ENCODE assay signal across 8 cellular contexts in the genomic region with DNA sequence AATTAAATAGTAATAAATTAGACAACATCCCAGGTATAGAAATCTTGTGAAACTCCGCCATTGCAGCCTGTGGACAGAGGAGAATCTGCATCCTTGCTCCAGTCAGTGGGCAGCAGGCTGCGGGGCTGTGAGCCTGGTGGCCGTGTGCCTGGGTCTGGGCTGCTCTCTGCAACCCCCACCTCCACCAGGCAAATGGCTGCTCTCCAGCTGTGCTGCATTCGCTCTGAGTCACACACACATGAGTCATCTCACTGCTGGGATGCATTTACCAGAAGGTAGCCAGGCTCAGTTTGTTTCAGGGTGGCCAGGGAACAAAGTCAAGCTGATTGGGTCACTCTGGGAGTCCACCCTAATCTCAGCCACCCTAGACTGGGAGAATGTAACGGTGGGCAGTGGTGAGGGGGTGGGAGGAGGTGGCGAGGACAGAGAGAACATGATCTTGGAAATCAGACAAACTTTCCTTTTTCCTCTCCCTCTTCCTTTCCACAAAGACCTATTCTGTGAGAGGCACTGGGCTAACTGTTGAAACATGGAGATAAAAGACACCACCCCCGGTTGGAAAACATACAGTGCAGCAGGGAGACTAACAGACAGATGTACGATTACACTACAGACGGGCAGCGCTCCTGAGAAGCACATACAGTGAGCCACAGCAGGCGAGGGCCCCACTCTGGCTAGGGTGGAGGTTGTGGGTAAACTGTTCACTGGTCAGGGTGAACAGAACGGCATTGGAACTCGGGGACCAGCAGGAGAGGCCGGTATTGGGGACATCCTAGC. TPM values are rescaled to one million over a fixed set of nuclear protein-coding genes. Genes with fewer than 3 reads are reported as not detected.
A peak's percentile ranks its signal among the peaks of the same experiment; 100 is the strongest.
DNase-seq lines count a peak whose midpoint lies in the region; ATAC-seq and TF ChIP-seq lines count a peak whose summit lies in the region.

No MANE protein-coding gene starts in this region.

- peaks cover 20 to 75% (median 48%) of the 10 kb centered on the region in 10 experiments for H3K4me1 ChIP-seq in BLaER1 treated with 17β-estradiol and CSF1 and Interleukin-3, amounts not matched to agents 10 nM and 100 nM
- H3K4me1 ChIP-seq in mucosa of descending colon (ENCODE audit: low read depth), result no peaks in the 10 kb centered on the region

- H3K36me3 ChIP-seq in BLaER1 treated with 17β-estradiol and CSF1 and Interleukin-3, amounts not matched to agents 10 nM and 100 nM, result peaks cover 54 to 100% (median 74%) of the 10 kb centered on the region in 11 experiments
- H3K36me3 ChIP-seq in mucosa of descending colon (ENCODE audit: low read depth), result no peaks in the 10 kb centered on the region

- peak; percentile 58 for TF ChIP-seq POLR2A in erythroblast (IDR thresholded peaks at IDR 0.05; ENCODE audit: low read length)

- H3K4me2 ChIP-seq in BLaER1 treated with 17β-estradiol and CSF1 and Interleukin-3, amounts not matched to agents 10 nM and 100 nM, result peak overlapping the region in 7 of 11 experiments; percentile 7 to 76 (median 48); a peak in 11 of 22 replicates

- no peak overlapping the region for H3K4me3 ChIP-seq in BLaER1 treated with 17β-estradiol and CSF1 and Interleukin-3, amounts not matched to agents 10 nM and 100 nM
- no peak overlapping the region for H3K4me3 ChIP-seq in mucosa of descending colon

- H3K9ac ChIP-seq in BLaER1 treated with 17β-estradiol and CSF1 and Interleukin-3, amounts not matched to agents 10 nM and 100 nM, result peak overlapping the region in 5 of 11 experiments; percentile 4 to 50 (median 38); a peak in 5 of 22 replicates

- peak overlapping the region; percentile 62 for H3K27ac Mint-ChIP-seq in T-helper 17 cell

- H4K20me1 ChIP-seq in BLaER1 treated with 17β-estradiol and CSF1 and Interleukin-3, amounts not matched to agents 10 nM and 100 nM, result peaks cover 0 to 61% (median 0%) of the 10 kb centered on the region in 11 experiments; a peak in 6 of 22 replicates

- intact Hi-C loops in mucosa of descending colon (cut with DNase I, micrococcal nuclease), result no loop called here

- H3K27me3 Mint-ChIP-seq in T-helper 17 cell, result no peaks in the 10 kb centered on the region

- no peak overlapping the region for H3K4me3 Mint-ChIP-seq in T-helper 17 cell

- no peak for TF ChIP-seq CTCF in mucosa of descending colon (IDR thresholded peaks at IDR 0.05)
- TF ChIP-seq CTCF in GM10266 (IDR thresholded peaks at IDR 0.05; ENCODE audit: control insufficient read depth, insufficient read depth, low read depth, missing control alignments), result no peak

- peaks cover 4% of the 10 kb centered on the region for H3K4me1 Mint-ChIP-seq in T-helper 17 cell

- ATAC-seq in GM19351 (IDR thresholded peaks at IDR 0.05; ENCODE audit: unreplicated experiment) (peak; percentile 99), HG03469 (IDR thresholded peaks at IDR 0.05; ENCODE audit: unreplicated experiment) (peak; percentile 93), T-helper 17 cell (no peak), mucosa of descending colon (peak; percentile 86)

- H3K36me3 Mint-ChIP-seq in T-helper 17 cell (ENCODE audit: low read depth), result peaks cover 16% of the 10 kb centered on the region

- no peak for DNase-seq in T-helper 17 cell
- peak; percentile 73 to 85 for DNase-seq in erythroblast (lab: John Stamatoyannopoulos, UW)
- DNase-seq in mucosa of descending colon, result peak; percentile 65 to 75 (median 70)
- DNase-seq in substantia nigra (lab: John Stamatoyannopoulos, UW), result peak in 39 of 49 donors; percentile 5 to 86 (median 39)
- DNase-seq in GM10266 (ENCODE audit: extremely low spot score), result no peak

- H3K27ac ChIP-seq in BLaER1 treated with 17β-estradiol and CSF1 and Interleukin-3, amounts not matched to agents 10 nM and 100 nM, result peak overlapping the region; percentile 29 to 71 (median 47); a peak in 19 of 22 replicates
- peak overlapping the region; percentile 58 for H3K27ac ChIP-seq in substantia nigra (ENCODE audit: low read depth, low read length, poor library complexity, severe bottlenecking)

- no peaks in the 10 kb centered on the region for H3K9me3 ChIP-seq in BLaER1 treated with 17β-estradiol and CSF1 and Interleukin-3, amounts not matched to agents 10 nM and 100 nM (replicated peaks in 1 of 11)
- H3K9me3 ChIP-seq in T-helper 17 cell (ENCODE audit: control insufficient read depth, low read length, poor library complexity, severe bottlenecking) (no peaks in the 10 kb centered on the region), mucosa of descending colon (no peaks in the 10 kb centered on the region)

- H3K27me3 ChIP-seq in BLaER1 treated with 17β-estradiol and CSF1 and Interleukin-3, amounts not matched to agents 10 nM and 100 nM, result no peaks in the 10 kb centered on the region

RNA-seq across cellular contexts. Expression of gene TRAM2, which starts 59.2 kb away (rescaled TPM):
- total RNA-seq in T-helper 17 cell (1 to 10 TPM; 8.6 to 8.9 TPM), mucosa of descending colon (10 to 100 TPM; 20.3 to 25.0 (median 24.1) TPM)

Comparison
In these comparisons a context has a peak if more than half of its experiments do, and no peak if none do; other contexts are left out.
1. DNase-seq: peak in erythroblast (2 of 2), mucosa of descending colon (3 of 3) and substantia nigra (39 of 49); none in T-helper 17 cell (0 of 3) and GM10266 (single experiment).